ENCODE assay signal across 10 cellular contexts in the genomic region with DNA sequence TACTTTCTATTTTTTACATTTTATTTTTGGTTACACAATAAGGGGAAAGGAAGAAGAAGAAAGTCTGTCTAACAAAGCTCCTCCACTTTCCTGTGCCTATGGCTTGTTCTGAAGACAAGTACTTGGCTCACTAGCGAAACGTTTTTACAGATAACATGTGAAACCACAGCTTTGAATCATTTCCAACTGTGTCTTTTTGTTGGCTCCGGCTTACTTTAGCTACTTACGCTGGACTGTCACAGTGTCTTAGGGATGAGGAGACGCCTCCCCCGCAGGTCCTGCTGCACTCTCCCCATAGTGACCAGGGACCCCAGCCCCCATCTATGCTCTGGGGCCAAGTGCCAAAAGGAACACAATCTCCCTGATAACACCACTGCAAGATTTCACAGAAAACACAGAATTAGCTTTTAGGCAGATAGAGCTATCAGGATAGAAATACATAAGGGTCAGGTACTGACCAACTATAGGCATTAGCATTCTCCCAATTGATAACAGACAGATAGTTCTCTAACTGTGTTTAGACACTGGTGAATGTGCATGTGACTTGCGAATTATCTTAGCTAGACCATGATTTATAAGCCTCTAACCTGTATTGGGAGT.
DNase-seq lines count a peak whose midpoint lies in the region; ATAC-seq, FAIRE-seq and TF ChIP-seq lines count a peak whose summit lies in the region.
"Had no signal": no experiment of that assay in that cellular context is flagged by ENCODE, and none has a peak within 500 bp of the region (broad histone marks: within the 10 kb centered on the region; RNA-seq: fewer than 3 reads in every experiment).

No MANE protein-coding gene starts in this region.

- intact Hi-C loops in MCF 10A (cut with micrococcal nuclease), result no loop called here
- intact Hi-C loops in breast epithelium (cut with DNase I; ENCODE audit: low total_unique reads), result no loop called here
- intact Hi-C loops in right cardiac atrium (cut with DNase I), result no loop called here
- intact Hi-C loops in uterus (cut with DNase I; ENCODE audit: low total_unique reads), result no loop called here

- peak; percentile 93 for FAIRE-seq in astrocyte (lab: Jason Lieb, UNC)
- FAIRE-seq: A549 had no signal

- no peaks in the 10 kb centered on the region for H3K36me3 ChIP-seq in breast epithelium
- H3K36me3 ChIP-seq in astrocyte (ENCODE audit: insufficient read depth, low read length), result peaks cover 19% of the 10 kb centered on the region
- no peaks in the 10 kb centered on the region for H3K36me3 ChIP-seq in uterus

- H3K27ac ChIP-seq in breast epithelium (no peak overlapping the region), astrocyte (ENCODE audit: low read depth, low read length) (peak overlapping the region; percentile 52), right cardiac atrium (ENCODE audit: low read length) (no peak overlapping the region), uterus (no peak overlapping the region)
- H3K27ac ChIP-seq: A549 had no signal

- H3K4me1 Mint-ChIP-seq in MCF 10A (ENCODE audit: insufficient read depth, unreplicated experiment) (peaks cover 14% of the 10 kb centered on the region), astrocyte (ENCODE audit: low read depth, unreplicated experiment) (peaks cover 17% of the 10 kb centered on the region)

- H3K9me3 ChIP-seq in breast epithelium (no peaks in the 10 kb centered on the region), astrocyte (ENCODE audit: insufficient read depth, low read depth, low read length) (no peaks in the 10 kb centered on the region), right cardiac atrium (ENCODE audit: control insufficient read depth, low read length) (no peaks in the 10 kb centered on the region), uterus (no peaks in the 10 kb centered on the region)
- H3K9me3 ChIP-seq: A549 had no signal

- DNase-seq in MCF 10A (ENCODE audit: unreplicated experiment), result peak; percentile 43
- no peak for DNase-seq in breast epithelium (ENCODE audit: low spot score in 2 of 2)
- peak; percentile 95 for DNase-seq in astrocyte (ENCODE audit: low read depth)
- DNase-seq in right cardiac atrium, result peak in 2 of 3 donors; percentile 58 to 69
- DNase-seq in uterus, result peak; percentile 13 to 15
- DNase-seq in GF-D8 (lab: John Stamatoyannopoulos, UW), result no peak
- no peak for DNase-seq in cerebellar nuclear complex (lab: John Stamatoyannopoulos, UW)
- DNase-seq: activated T-cell treated with anti-CD3 and anti-CD28 coated beads for 4 hours had no signal

- H3K4me1 ChIP-seq in breast epithelium (peaks cover 0 to 5% of the 10 kb centered on the region in 2 donors), astrocyte (ENCODE audit: insufficient read depth, low read length) (peaks cover 14% of the 10 kb centered on the region), right cardiac atrium (ENCODE audit: control insufficient read depth, insufficient read depth, low read length) (peaks cover 3% of the 10 kb centered on the region), uterus (no peaks in the 10 kb centered on the region)
- H3K4me1 ChIP-seq: A549 had no signal

- TF ChIP-seq POLR2A in breast epithelium (IDR thresholded peaks at IDR 0.05) (no peak), uterus (IDR thresholded peaks at IDR 0.05) (no peak)

- POLR2A ChIA-PET in MCF 10A (lab: Yijun Ruan, JAX), result no interaction called here

- H3K27ac Mint-ChIP-seq in MCF 10A (ENCODE audit: low read depth, unreplicated experiment) (no peak overlapping the region), astrocyte (ENCODE audit: unreplicated experiment) (peak overlapping the region; percentile 38)

- H3K9me3 Mint-ChIP-seq in MCF 10A (ENCODE audit: unreplicated experiment) (no peaks in the 10 kb centered on the region), astrocyte (ENCODE audit: unreplicated experiment) (no peaks in the 10 kb centered on the region)

- H3K27me3 ChIP-seq in breast epithelium (no peaks in the 10 kb centered on the region), astrocyte (ENCODE audit: insufficient read depth, low read length) (no peaks in the 10 kb centered on the region), right cardiac atrium (ENCODE audit: control insufficient read depth, insufficient read depth) (no peaks in the 10 kb centered on the region), uterus (no peaks in the 10 kb centered on the region)

- H3K36me3 Mint-ChIP-seq in MCF 10A (ENCODE audit: insufficient read depth, unreplicated experiment) (no peaks in the 10 kb centered on the region), astrocyte (ENCODE audit: low read depth, unreplicated experiment) (peaks cover 17% of the 10 kb centered on the region)

- H3K4me3 ChIP-seq in breast epithelium, result no peak overlapping the region
- H3K4me3 ChIP-seq in astrocyte (ENCODE audit: insufficient read depth, low read depth, low read length), result no peak overlapping the region
- no peak overlapping the region for H3K4me3 ChIP-seq in right cardiac atrium (ENCODE audit: low read length)
- H3K4me3 ChIP-seq in uterus, result no peak overlapping the region
- H3K4me3 ChIP-seq: A549 had no signal

- H2AFZ ChIP-seq in astrocyte (ENCODE audit: low read depth, low read length), result no peak overlapping the region

- WGBS in right cardiac atrium, result 9% methylated on average over 7 of the region's 7 CpGs

- H3K79me2 ChIP-seq in astrocyte (ENCODE audit: insufficient read depth, low read length), result no peaks in the 10 kb centered on the region

- ATAC-seq in right cardiac atrium (peak; percentile 80 to 86), HG03457 (IDR thresholded peaks at IDR 0.05; ENCODE audit: unreplicated experiment) (no peak)
- ATAC-seq: A549 had no signal

- BruUV-seq in MCF 10A (replicated peaks; lab: Mats Ljungman, UMichigan), result no TSS peak

- H3K4me2 ChIP-seq in astrocyte (ENCODE audit: low read length), result peak overlapping the region; percentile 73
- H3K4me2 ChIP-seq: A549 had no signal

- H3K4me3 Mint-ChIP-seq in MCF 10A (ENCODE audit: unreplicated experiment), result no peak overlapping the region
- H3K4me3 Mint-ChIP-seq in astrocyte (ENCODE audit: unreplicated experiment), result no peak overlapping the region

- no peaks in the 10 kb centered on the region for H3K27me3 Mint-ChIP-seq in MCF 10A (ENCODE audit: insufficient read depth, unreplicated experiment)
- no peaks in the 10 kb centered on the region for H3K27me3 Mint-ChIP-seq in astrocyte (ENCODE audit: low read depth, unreplicated experiment)

- TF ChIP-seq CTCF in MCF 10A (IDR thresholded peaks at IDR 0.05; ENCODE audit: unreplicated experiment), result no peak
- TF ChIP-seq CTCF in breast epithelium (IDR thresholded peaks at IDR 0.05), result no peak
- TF ChIP-seq CTCF in astrocyte (IDR thresholded peaks at IDR 0.05; ENCODE audit: insufficient read depth, low read depth, low read length), result no peak
- no peak for TF ChIP-seq CTCF in uterus (IDR thresholded peaks at IDR 0.05)

- H3K9ac ChIP-seq in astrocyte (ENCODE audit: low read length), result peak overlapping the region; percentile 17

- no peaks in the 10 kb centered on the region for H4K20me1 ChIP-seq in astrocyte (ENCODE audit: insufficient read depth, low read length)

- CTCF ChIA-PET in MCF 10A (lab: Yijun Ruan, JAX), result interaction anchor here (0.6 to 0.9 kb wide), 4 partner anchors 8 to 499 kb away, joined by 3 to 4 read pairs (median 3); no protein-coding TSS in a partner anchor

Comparison
In these comparisons a context has a peak if more than half of its experiments do, and no peak if none do; other contexts are left out.
1. DNase-seq: peak in MCF 10A (single experiment), astrocyte (single experiment), right cardiac atrium (2 of 3) and uterus (2 of 2); none in breast epithelium (0 of 2), GF-D8 (single experiment) and cerebellar nuclear complex (0 of 2).